8 cellular contexts compared by ENCODE assay signal in the genomic region with DNA sequence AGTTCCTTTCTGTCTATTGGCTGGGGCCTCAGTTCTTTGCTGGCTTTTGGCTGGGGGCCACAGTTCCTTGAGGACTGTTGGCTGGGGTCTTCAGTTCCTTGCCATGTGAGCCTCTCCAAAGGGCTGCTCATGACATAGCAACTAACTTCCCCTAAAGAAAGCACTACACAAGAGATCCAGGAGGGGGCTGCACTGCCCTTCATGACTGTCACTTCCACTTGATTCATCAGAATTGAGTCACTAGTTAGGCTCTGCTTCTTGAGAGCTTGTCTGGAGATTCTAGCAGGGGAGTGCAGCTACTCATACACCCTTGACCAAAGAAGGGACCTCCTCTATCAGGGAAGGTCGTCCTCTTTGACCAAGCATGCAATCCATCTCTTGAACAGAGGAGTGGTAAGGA. TPM values are rescaled to one million over a fixed set of nuclear protein-coding genes. Genes with fewer than 3 reads are reported as not detected.
DNase-seq lines count a peak whose midpoint lies in the region; ATAC-seq, FAIRE-seq and TF ChIP-seq lines count a peak whose summit lies in the region.

No MANE protein-coding gene starts in this region.

- ATAC-seq in Right ventricle myocardium inferior (no peak), K562 (peak; percentile 60; the same call in 2 of the 3 replicates)

- peaks cover 11% of the 10 kb centered on the region for H3K27me3 ChIP-seq in left ventricle myocardium inferior (ENCODE audit: low read depth)
- no peaks in the 10 kb centered on the region for H3K27me3 ChIP-seq in K562 (ENCODE audit: control insufficient read depth in 2 of 2, insufficient read depth in 2 of 2, low read length in 2 of 2)

- no TSS peak for BruUV-seq in K562 (replicated peaks; lab: Mats Ljungman, UMichigan)

- POLR2A ChIA-PET in K562 (lab: Yijun Ruan, JAX) = interaction anchor here (0.8 kb wide), 1 partner anchor 9 kb away, joined by 4 read pairs; no protein-coding TSS in a partner anchor

- TF ChIP-seq POLR2A in K562 (conservative IDR thresholded peaks at IDR 0.05) = no peak

- H3K9me1 ChIP-seq in K562 (ENCODE audit: control insufficient read depth, insufficient read depth, low read length) = no peaks in the 10 kb centered on the region

- intact Hi-C loops in left ventricle myocardium inferior (cut with micrococcal nuclease) = no loop called here
- intact Hi-C loops in Right ventricle myocardium inferior (cut with DNase I) = no loop called here
- intact Hi-C loops in K562 (cut with micrococcal nuclease) = no loop called here
- intact Hi-C loops in activated T-helper 1 cell treated with anti-CD3 and anti-CD28 coated beads, Interleukin-12 subunit alpha, Interleukin-12 subunit beta, Interleukin-2, Interleukin-4 antibody, amounts not matched to agents 30 ng/mL and 10 ng/mL and 1 ng/mL, durations not matched to agents 14 hours and 24 hours and 36 hours (cut with micrococcal nuclease) = no loop called here

- WGBS in K562 (ENCODE audit: insufficient coverage, low coverage, missing lambda C conversion rate) = 0% methylated on average over 1 of the region's 1 CpG

- TF ChIP-seq RAD21 in K562 (CRISPR knock-in tag; conservative IDR thresholded peaks at IDR 0.05 in 1 of 2, IDR thresholded peaks at IDR 0.05 in 1 of 2) = peak in 1 of 2 experiments; percentile 32; a peak in 2 of 4 replicates

- H3K4me2 ChIP-seq in K562 (ENCODE audit: insufficient read depth, low read length) = no peak overlapping the region

- H3K9me3 ChIP-seq in left ventricle myocardium inferior (replicated peaks) (peaks cover 9% of the 10 kb centered on the region), K562 (replicated peaks; ENCODE audit: control insufficient read depth, insufficient read depth, low read depth, low read length) (no peaks in the 10 kb centered on the region)

- in situ Hi-C loops in K562 (cut with MboI) = no loop called here

- no peaks in the 10 kb centered on the region for H4K20me1 ChIP-seq in K562 (replicated peaks; ENCODE audit: control insufficient read depth, insufficient read depth, low read length)

- H3K36me3 Mint-ChIP-seq in neural crest cell (ENCODE audit: low read depth) = no peaks in the 10 kb centered on the region
- no peaks in the 10 kb centered on the region for H3K36me3 Mint-ChIP-seq in T-helper 2 cell treated with Interferon-gamma antibody and Interleukin-4, amounts not matched to agents 5 μg/mL and 100 μg/mL, for 36 hours (ENCODE audit: low read depth)
- H3K36me3 Mint-ChIP-seq in activated T-helper 1 cell treated with anti-CD3 and anti-CD28 coated beads, Interleukin-12 subunit alpha, Interleukin-12 subunit beta, Interleukin-2, Interleukin-4 antibody, amounts not matched to agents 30 ng/mL and 10 ng/mL and 1 ng/mL, durations not matched to agents 14 hours and 24 hours and 36 hours (ENCODE audit: low read depth) = no peaks in the 10 kb centered on the region

- H3K27ac Mint-ChIP-seq in neural crest cell (ENCODE audit: unreplicated experiment) = no peak overlapping the region
- H3K27ac Mint-ChIP-seq in T-helper 2 cell treated with Interferon-gamma antibody and Interleukin-4, amounts not matched to agents 5 μg/mL and 100 μg/mL, for 36 hours = no peak overlapping the region
- no peak overlapping the region for H3K27ac Mint-ChIP-seq in activated T-helper 1 cell treated with anti-CD3 and anti-CD28 coated beads, Interleukin-12 subunit alpha, Interleukin-12 subunit beta, Interleukin-2, Interleukin-4 antibody, amounts not matched to agents 30 ng/mL and 10 ng/mL and 1 ng/mL, durations not matched to agents 14 hours and 24 hours and 36 hours

- TF ChIP-seq CTCF in left ventricle myocardium inferior (IDR thresholded peaks at IDR 0.05; ENCODE audit: borderline replicate concordance) = peak; percentile 49
- TF ChIP-seq CTCF in K562 (IDR thresholded peaks at IDR 0.05 in 2 of 3, conservative IDR thresholded peaks at IDR 0.05 in 1 of 3; ENCODE audit: insufficient read depth in 2 of 3, low read depth in 1 of 3, low read length in 3 of 3) = peak; percentile 14 to 29 (median 15); a peak in 2 of 6 replicates
- peak; percentile 45 for TF ChIP-seq CTCF in neural crest cell (conservative IDR thresholded peaks at IDR 0.05)

- H3K4me1 ChIP-seq in left ventricle myocardium inferior = no peaks in the 10 kb centered on the region
- no peaks in the 10 kb centered on the region for H3K4me1 ChIP-seq in K562 (replicated peaks in 1 of 2; ENCODE audit: control insufficient read depth in 2 of 2, insufficient read depth in 2 of 2, low read length in 2 of 2)

- no peak for DNase-seq in left ventricle myocardium inferior
- DNase-seq in Right ventricle myocardium inferior (ENCODE audit: missing footprints) = no peak
- DNase-seq in NOMO-1 treated with DMSO at 0.1 percent for 48 hours (lab: John Stamatoyannopoulos, UW; ENCODE audit: unreplicated experiment) = peak; percentile 69
- DNase-seq in K562 (ENCODE audit: extremely low read depth in 1 of 4, low spot score in 3 of 4) = peak in 3 of 4 experiments; percentile 6 to 13 (median 6)
- no peak for DNase-seq in neural crest cell (ENCODE audit: low read depth, low spot score)
- DNase-seq in RPMI8226 = no peak
- DNase-seq in T-helper 2 cell treated with Interferon-gamma antibody and Interleukin-4, amounts not matched to agents 5 μg/mL and 100 μg/mL, for 36 hours (ENCODE audit: low spot score) = no peak
- no peak for DNase-seq in activated T-helper 1 cell treated with anti-CD3 and anti-CD28 coated beads, Interleukin-12 subunit alpha, Interleukin-12 subunit beta, Interleukin-2, Interleukin-4 antibody, amounts not matched to agents 30 ng/mL and 10 ng/mL and 1 ng/mL, durations not matched to agents 14 hours and 24 hours and 36 hours (ENCODE audit: low spot score)

- no peak for FAIRE-seq in K562 (lab: Jason Lieb, UNC)

- H3K9ac ChIP-seq in K562 (ENCODE audit: insufficient read depth in 1 of 2, low read depth in 2 of 2, low read length in 2 of 2) = no peak overlapping the region

- H3K27ac ChIP-seq in left ventricle myocardium inferior (replicated peaks) (no peak overlapping the region), K562 (ENCODE audit: extremely low read depth, low read depth, low read length) (no peak overlapping the region)

- H3K9me3 Mint-ChIP-seq in neural crest cell = peaks cover 6% of the 10 kb centered on the region
- H3K9me3 Mint-ChIP-seq in T-helper 2 cell treated with Interferon-gamma antibody and Interleukin-4, amounts not matched to agents 5 μg/mL and 100 μg/mL, for 36 hours = no peaks in the 10 kb centered on the region
- H3K9me3 Mint-ChIP-seq in activated T-helper 1 cell treated with anti-CD3 and anti-CD28 coated beads, Interleukin-12 subunit alpha, Interleukin-12 subunit beta, Interleukin-2, Interleukin-4 antibody, amounts not matched to agents 30 ng/mL and 10 ng/mL and 1 ng/mL, durations not matched to agents 14 hours and 24 hours and 36 hours = no peaks in the 10 kb centered on the region

- no peak for TF ChIP-seq EP300 in K562 (IDR thresholded peaks at IDR 0.05; ENCODE audit: low read length)

- H3K36me3 ChIP-seq in left ventricle myocardium inferior (no peaks in the 10 kb centered on the region), K562 (ENCODE audit: control insufficient read depth, insufficient read depth, low read length) (no peaks in the 10 kb centered on the region)

- H3K4me3 Mint-ChIP-seq in neural crest cell = no peak overlapping the region
- no peak overlapping the region for H3K4me3 Mint-ChIP-seq in T-helper 2 cell treated with Interferon-gamma antibody and Interleukin-4, amounts not matched to agents 5 μg/mL and 100 μg/mL, for 36 hours
- no peak overlapping the region for H3K4me3 Mint-ChIP-seq in activated T-helper 1 cell treated with anti-CD3 and anti-CD28 coated beads, Interleukin-12 subunit alpha, Interleukin-12 subunit beta, Interleukin-2, Interleukin-4 antibody, amounts not matched to agents 30 ng/mL and 10 ng/mL and 1 ng/mL, durations not matched to agents 14 hours and 24 hours and 36 hours

- H2AFZ ChIP-seq in K562 (ENCODE audit: low read depth, low read length) = no peak overlapping the region

- no peaks in the 10 kb centered on the region for H3K27me3 Mint-ChIP-seq in neural crest cell (ENCODE audit: low read depth)
- H3K27me3 Mint-ChIP-seq in T-helper 2 cell treated with Interferon-gamma antibody and Interleukin-4, amounts not matched to agents 5 μg/mL and 100 μg/mL, for 36 hours (ENCODE audit: low read depth) = peaks cover 2% of the 10 kb centered on the region
- H3K27me3 Mint-ChIP-seq in activated T-helper 1 cell treated with anti-CD3 and anti-CD28 coated beads, Interleukin-12 subunit alpha, Interleukin-12 subunit beta, Interleukin-2, Interleukin-4 antibody, amounts not matched to agents 30 ng/mL and 10 ng/mL and 1 ng/mL, durations not matched to agents 14 hours and 24 hours and 36 hours (ENCODE audit: insufficient read depth) = peaks cover 5% of the 10 kb centered on the region

- no peaks in the 10 kb centered on the region for H3K4me1 Mint-ChIP-seq in neural crest cell
- no peaks in the 10 kb centered on the region for H3K4me1 Mint-ChIP-seq in T-helper 2 cell treated with Interferon-gamma antibody and Interleukin-4, amounts not matched to agents 5 μg/mL and 100 μg/mL, for 36 hours (ENCODE audit: low read depth)
- H3K4me1 Mint-ChIP-seq in activated T-helper 1 cell treated with anti-CD3 and anti-CD28 coated beads, Interleukin-12 subunit alpha, Interleukin-12 subunit beta, Interleukin-2, Interleukin-4 antibody, amounts not matched to agents 30 ng/mL and 10 ng/mL and 1 ng/mL, durations not matched to agents 14 hours and 24 hours and 36 hours (ENCODE audit: low read depth) = no peaks in the 10 kb centered on the region

- no peaks in the 10 kb centered on the region for H3K79me2 ChIP-seq in K562 (ENCODE audit: control insufficient read depth, insufficient read depth, low read length)

- H3K4me3 ChIP-seq in left ventricle myocardium inferior = no peak overlapping the region
- H3K4me3 ChIP-seq in K562 = no peak overlapping the region

- CTCF ChIA-PET in K562 (lab: Yijun Ruan, JAX; ENCODE audit: low intra/inter-chr PET ratio) = no interaction called here

RNA-seq across cellular contexts. Expression of a gene that starts 38.0 kb away (rescaled TPM):
- total RNA-seq in left ventricle myocardium inferior (0.22 TPM), Right ventricle myocardium inferior (0.14 TPM), K562 (2014; rRNA removed) (not detected in 2 replicates), K562 (2014; rRNA removed; fragmentation: Illumina TruSeq; extraction: Trizol) (not detected in 2 replicates), K562 (2015; rRNA removed; fragmentation: Illumina TruSeq; extraction: Trizol) (not detected in 2 replicates), K562 (2021) (0.07 TPM in 1 of 2 replicates, not detected in the other), neural crest cell (0.30 TPM in 1 of 2 replicates, not detected in the other)
- not detected in 2 replicates for total RNA-seq in K562 (2011; cell fraction: chromatin; rRNA removed; ENCODE audit: low replicate concordance)
- not detected in 2 replicates for total RNA-seq in K562 (2011; cell fraction: nucleolus; rRNA removed)
- not detected in 2 replicates for total RNA-seq in K562 (2011; cell fraction: nucleoplasm; rRNA removed)
- polyA plus RNA-seq in K562 (2011; rRNA removed) (not detected in 2 replicates), K562 (2014; fragmentation: Illumina TruSeq; extraction: Trizol) (not detected in 2 replicates), K562 (2014; fragmentation: Nextera tagmentation; extraction: Ambion mirVana) (under 1 TPM in 1 of 2 experiments, not detected in 1; 0.07 TPM), K562 (2014; rRNA removed) (not detected in 2 replicates)
- not detected in 2 replicates for polyA plus RNA-seq in K562 (2011; cell fraction: cytosol; rRNA removed)
- polyA plus RNA-seq in K562 (2011; cell fraction: nucleus; rRNA removed) = not detected in 2 replicates
- polyA plus RNA-seq in K562 (2012) = not detected in 2 replicates
- not detected in 2 replicates for polyA minus RNA-seq in K562 (2011; rRNA and poly(A)+ RNA removed)
- not detected in 2 replicates for polyA minus RNA-seq in K562 (2011; cell fraction: cytosol; rRNA and poly(A)+ RNA removed)
- not detected in 2 replicates for polyA minus RNA-seq in K562 (2011; cell fraction: nucleus; rRNA and poly(A)+ RNA removed)
- not detected in 2 replicates for total RNA-seq in activated T-helper 1 cell treated with anti-CD3 and anti-CD28 coated beads, Interleukin-12 subunit alpha, Interleukin-12 subunit beta, Interleukin-2, Interleukin-4 antibody, amounts not matched to agents 30 ng/mL and 10 ng/mL and 1 ng/mL, durations not matched to agents 14 hours and 24 hours and 36 hours

Comparison
In these comparisons a context has a peak if more than half of its experiments do, and no peak if none do; other contexts are left out.
1. DNase-seq: peak in NOMO-1 treated with DMSO at 0.1 percent for 48 hours (single experiment) and K562 (3 of 4); none in left ventricle myocardium inferior (single experiment), Right ventricle myocardium inferior (single experiment), neural crest cell (single experiment), RPMI8226 (single experiment), T-helper 2 cell treated with Interferon-gamma antibody and Interleukin-4, amounts not matched to agents 5 μg/mL and 100 μg/mL, for 36 hours (single experiment) and activated T-helper 1 cell treated with anti-CD3 and anti-CD28 coated beads, Interleukin-12 subunit alpha, Interleukin-12 subunit beta, Interleukin-2, Interleukin-4 antibody, amounts not matched to agents 30 ng/mL and 10 ng/mL and 1 ng/mL, durations not matched to agents 14 hours and 24 hours and 36 hours (single experiment).
2. Peak in every context shown above with its lines, with median percentiles within 50 percentile points of each other: CTCF ChIP-seq.